Comparison of ENCODE assay signal across 8 cellular contexts in the genomic region with DNA sequence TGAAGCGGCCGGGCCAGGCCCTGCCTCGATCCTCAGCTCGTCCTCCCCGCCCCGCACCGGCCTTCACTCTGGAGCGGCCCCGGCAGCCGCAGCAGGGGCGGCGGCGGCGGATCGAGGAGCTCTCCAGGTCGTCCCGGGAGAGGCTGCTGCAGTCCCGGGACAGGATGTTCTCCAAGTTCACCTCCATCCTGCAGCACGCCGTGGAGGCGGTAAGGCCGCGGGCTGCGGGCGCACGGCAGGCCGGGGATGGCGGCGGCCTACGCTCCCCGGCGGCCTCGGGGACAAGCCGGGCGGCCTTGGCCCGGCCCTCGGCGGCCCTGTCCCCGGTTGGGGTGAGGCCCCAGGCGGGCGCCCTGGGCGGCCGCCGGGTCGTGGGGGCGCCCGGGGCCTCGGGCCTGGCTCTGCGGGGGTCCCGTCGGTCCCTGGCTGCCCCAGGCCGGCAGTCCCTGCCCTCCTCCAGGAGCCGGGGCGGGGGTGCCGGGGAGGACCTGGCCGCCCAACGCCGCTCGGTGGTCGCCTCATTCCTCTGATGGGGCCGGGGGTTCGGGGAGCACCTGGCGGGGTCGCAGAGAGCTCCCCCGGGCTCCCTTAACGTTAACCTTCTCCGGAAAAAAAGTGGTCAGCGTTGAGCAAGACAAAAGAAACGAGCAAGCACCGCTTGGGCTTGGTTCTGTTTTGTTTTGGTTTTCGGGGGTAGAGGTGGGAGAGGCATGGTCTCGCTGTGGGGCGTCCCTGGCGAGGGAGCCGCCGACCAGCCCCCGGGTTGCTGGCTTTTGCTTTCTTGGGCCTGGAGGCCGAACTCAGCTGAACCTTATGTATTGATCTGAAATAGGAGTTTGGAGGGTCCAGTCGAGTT. TPM values are rescaled to one million over a fixed set of nuclear protein-coding genes. Genes with fewer than 3 reads are reported as not detected.
A peak's percentile ranks its signal among the peaks of the same experiment; 100 is the strongest.
DNase-seq lines count a peak whose midpoint lies in the region; ATAC-seq and TF ChIP-seq lines count a peak whose summit lies in the region.

No MANE protein-coding gene starts in this region.

- TF ChIP-seq CTCF in PC-9 (conservative IDR thresholded peaks at IDR 0.05): 0 out of 2 replicates have a peak, but pooled peaks have one; percentile 10

- peak overlapping the region; percentile 82 for H3K4me3 ChIP-seq in PC-9
- peak overlapping the region; percentile 99 for H3K4me3 ChIP-seq in trophoblast cell (ENCODE audit: low read depth, low read length)

- H3K9me3 ChIP-seq in PC-9 (ENCODE audit: insufficient read depth, low read depth): no peaks in the 10 kb centered on the region
- no peaks in the 10 kb centered on the region for H3K9me3 ChIP-seq in trophoblast cell (ENCODE audit: insufficient read depth, low read depth, low read length)

- H3K27ac ChIP-seq in PC-9 (peak overlapping the region; percentile 97), trophoblast cell (ENCODE audit: low read depth, low read length) (peak overlapping the region; percentile 93)

- DNase-seq in ACHN (peak; percentile 51), PC-9 (peak in 1 of 2 experiments; percentile 9), cardiac septum (ENCODE audit: low spot score) (peak; percentile 76), trophoblast cell (peak; percentile 5 to 42), NCI-H1048 (lab: John Stamatoyannopoulos, UW) (no peak)
- DNase-seq in activated naive CD8-positive, alpha-beta T cell treated with anti-CD3 and anti-CD28 coated beads, Interleukin-2, amount 50 U/mL, for 16 hours (ENCODE audit: low read depth, low spot score): peak; percentile 10

- H3K36me3 ChIP-seq in PC-9 (ENCODE audit: low read depth): no peaks in the 10 kb centered on the region
- H3K36me3 ChIP-seq in trophoblast cell (ENCODE audit: control insufficient read depth in 1 of 2, insufficient read depth in 2 of 2, low read length in 2 of 2): peaks cover 1 to 2% of the 10 kb centered on the region in 2 experiments

- H4K20me1 ChIP-seq in PC-9 (ENCODE audit: insufficient read depth): no peaks in the 10 kb centered on the region

- H3K79me2 ChIP-seq in PC-9 (ENCODE audit: low read depth) (peaks cover 43% of the 10 kb centered on the region), trophoblast cell (ENCODE audit: control insufficient read depth, insufficient read depth, low read length, poor library complexity) (peaks cover 13% of the 10 kb centered on the region)

- H3K23ac ChIP-seq in trophoblast cell (ENCODE audit: low read length): no peak overlapping the region

- WGBS in trophoblast cell (ENCODE audit: extremely low coverage, insufficient coverage, insufficient read length): no CpG with 5 or more reads among the region's 79 CpGs

- peak overlapping the region; percentile 84 for H2BK120ac ChIP-seq in trophoblast cell (ENCODE audit: insufficient read depth, low read length, poor library complexity)

- peak overlapping the region; percentile 93 for H3K18ac ChIP-seq in trophoblast cell (ENCODE audit: low read length)

- peaks cover 9% of the 10 kb centered on the region for H3F3A ChIP-seq in PC-9 (ENCODE audit: insufficient read depth, low read depth)

- intact Hi-C loops in PC-9 (cut with micrococcal nuclease; ENCODE audit: unreplicated experiment): loop anchor here (2.0 kb wide), 1 partner anchor 37 kb away; no protein-coding TSS in a partner anchor
- intact Hi-C loops in cardiac septum (cut with DNase I): loop anchor here (5.0 kb wide), 1 partner anchor 190 kb away; no protein-coding TSS in a partner anchor

- in situ Hi-C loops in ACHN (cut with HindIII; ENCODE audit: low pct_ligation_motif_present, low pct_unique_long_range_greater_than_20kb, low sequenced_read_pairs): no loop called here

- no peak overlapping the region for H2BK12ac ChIP-seq in trophoblast cell (ENCODE audit: low read length)

- CTCF ChIA-PET in PC-9 (lab: Charles Lee): interaction anchor here (0.6 to 0.7 kb wide), 3 partner anchors 35 to 189 kb away, joined by 3 to 23 read pairs (median 6); no protein-coding TSS in a partner anchor

- peak overlapping the region; percentile 90 for H4K91ac ChIP-seq in trophoblast cell (ENCODE audit: low read depth, low read length)

- ATAC-seq in GM18511 (IDR thresholded peaks at IDR 0.05; ENCODE audit: unreplicated experiment) (peak; percentile 40), HG02981 (IDR thresholded peaks at IDR 0.05; ENCODE audit: unreplicated experiment) (peak; percentile 32)

- no peaks in the 10 kb centered on the region for H3K9me2 ChIP-seq in PC-9 (ENCODE audit: insufficient read depth)

- peak overlapping the region; percentile 91 for H4K8ac ChIP-seq in trophoblast cell (ENCODE audit: low read depth, low read length)

- H3K14ac ChIP-seq in trophoblast cell (ENCODE audit: low read length): peak overlapping the region; percentile 91

- H3K9ac ChIP-seq in trophoblast cell (ENCODE audit: low read length): peak overlapping the region; percentile 96

- peaks cover 13% of the 10 kb centered on the region for H3K79me1 ChIP-seq in trophoblast cell (ENCODE audit: low read length)

- BruUV-seq in PC-9 (replicated peaks; lab: Mats Ljungman, UMichigan): TSS peak; percentile 89

- peak overlapping the region; percentile 5 for H2AK5ac ChIP-seq in trophoblast cell (ENCODE audit: low read length)

- peak overlapping the region; percentile 56 for H3K4ac ChIP-seq in trophoblast cell (ENCODE audit: low read depth, low read length)

- peak overlapping the region; percentile 75 for H2BK5ac ChIP-seq in trophoblast cell (ENCODE audit: low read depth, low read length, poor library complexity)

- peak overlapping the region; percentile 88 for H4K12ac ChIP-seq in trophoblast cell (ENCODE audit: low read depth, low read length)

- POLR2A ChIA-PET in PC-9 (lab: Charles Lee; ENCODE audit: unreplicated experiment): interaction anchor here (0.5 kb wide), 1 partner anchor 32 kb away, joined by 4 read pairs; no protein-coding TSS in a partner anchor

- peaks cover 29% of the 10 kb centered on the region for H3K4me1 ChIP-seq in PC-9 (replicated peaks; ENCODE audit: insufficient read depth)
- H3K4me1 ChIP-seq in trophoblast cell (ENCODE audit: control insufficient read depth in 1 of 2, insufficient read depth in 2 of 2, low read length in 2 of 2): peaks cover 3% of the 10 kb centered on the region in 2 experiments

- H2AFZ ChIP-seq in PC-9 (peak overlapping the region; percentile 60; the same call in 1 of the 2 replicates), trophoblast cell (ENCODE audit: insufficient read depth, low read length, poor library complexity) (peak overlapping the region; percentile 75)

- peak overlapping the region; percentile 77 for H3K4me2 ChIP-seq in PC-9
- H3K4me2 ChIP-seq in trophoblast cell (ENCODE audit: low read length): peak overlapping the region; percentile 46

- H3K27me3 ChIP-seq in PC-9 (ENCODE audit: insufficient read depth, low read depth): no peaks in the 10 kb centered on the region
- no peaks in the 10 kb centered on the region for H3K27me3 ChIP-seq in trophoblast cell (ENCODE audit: insufficient read depth, low read length)

RNA-seq across cellular contexts. Expression of a gene that starts 0.6 kb away (rescaled TPM):
- total RNA-seq in PC-9 (2021) (16.0 and 18.3 TPM in 2 replicates), cardiac septum (26.5 TPM)
- 13.1 TPM in 2 replicates for polyA plus RNA-seq in trophoblast cell (2013)
